1 cellular context compared by ENCODE assay signal in genomic region chr10:11678074-11678793, GRCh38.
TF ChIP-seq lines count a peak whose summit lies in the region.

No MANE protein-coding gene starts in this region.

TF ChIP-seq in K562, 482 proteins besides CTCF, POLR2A, EP300 and RAD21 (continued from another document):
- no peak for TF ChIP-seq EGR1 (conservative IDR thresholded peaks at IDR 0.05)
